Comparison of ENCODE assay signal across 25 cellular contexts in genomic region chr5:73751254-73751914, GRCh38.
DNase-seq lines count a peak whose midpoint lies in the region; ATAC-seq and TF ChIP-seq lines count a peak whose summit lies in the region.
"Had no signal": no experiment of that assay in that cellular context is flagged by ENCODE, and none has a peak within 500 bp of the region (broad histone marks: within the 10 kb centered on the region; RNA-seq: fewer than 3 reads in every experiment).

No MANE protein-coding gene starts in this region.

- POLR2A ChIA-PET in T-cell (lab: Charles Lee) = interaction anchor here in 1 of 2 donors (0.6 kb wide), 1 partner anchor 187 kb away, joined by 3 read pairs; no protein-coding TSS in a partner anchor

- H3K4me3 ChIP-seq in GM12865 (ENCODE audit: low read depth, low read length) (peak overlapping the region; percentile 59), heart right ventricle (no peak overlapping the region)
- H3K4me3 ChIP-seq: coronary artery, PC-9, right atrium auricular region had no signal

- H3K27me3 Mint-ChIP-seq in central memory CD8-positive, alpha-beta T cell = peaks cover 17% of the 10 kb centered on the region
- H3K27me3 Mint-ChIP-seq in T-cell = peaks cover 16 to 34% of the 10 kb centered on the region in 2 donors
- H3K27me3 Mint-ChIP-seq: brain had no signal

- ATAC-seq in GM19452 (IDR thresholded peaks at IDR 0.05; ENCODE audit: unreplicated experiment) (peak; percentile 77), HG03442 (IDR thresholded peaks at IDR 0.05; ENCODE audit: unreplicated experiment) (peak; percentile 46), heart right ventricle (no peak), T-cell (replicated peaks in 1 of 4) (no peak), GM19467 (IDR thresholded peaks at IDR 0.05; ENCODE audit: unreplicated experiment) (no peak)
- ATAC-seq in central memory CD8-positive, alpha-beta T cell (replicated peaks; ENCODE audit: extremely low read depth, poor library complexity, severe bottlenecking) = no peak
- ATAC-seq: HCT116, left ventricle myocardium superior, WTC11 had no signal

- peak overlapping the region; percentile 74 for H3K27ac Mint-ChIP-seq in central memory CD8-positive, alpha-beta T cell (ENCODE audit: low read depth)
- no peak overlapping the region for H3K27ac Mint-ChIP-seq in T-cell
- H3K27ac Mint-ChIP-seq: activated naive CD8-positive, alpha-beta T cell treated with anti-CD3 and anti-CD28 coated beads for 36 hours; activated T-helper 1 cell treated with anti-CD3 and anti-CD28 coated beads, Interleukin-12 subunit alpha, Interleukin-12 subunit beta, Interleukin-2, Interleukin-4 antibody, amounts not matched to agents 30 ng/mL and 10 ng/mL and 1 ng/mL, durations not matched to agents 14 hours and 24 hours and 36 hours; brain; T-helper 1 cell treated with Interleukin-12 subunit alpha and Interleukin-12 subunit beta and Interleukin-4 antibody, amounts not matched to agents 30 μg/mL and 1 μg/mL, for 36 hours; WTC11 had no signal

- no peaks in the 10 kb centered on the region for H3K9me3 Mint-ChIP-seq in central memory CD8-positive, alpha-beta T cell
- H3K9me3 Mint-ChIP-seq in T-cell = no peaks in the 10 kb centered on the region
- H3K9me3 Mint-ChIP-seq: activated T-helper 1 cell treated with anti-CD3 and anti-CD28 coated beads, Interleukin-12 subunit alpha, Interleukin-12 subunit beta, Interleukin-2, Interleukin-4 antibody, amounts not matched to agents 30 ng/mL and 10 ng/mL and 1 ng/mL, durations not matched to agents 14 hours and 24 hours and 36 hours; T-helper 1 cell treated with Interleukin-12 subunit alpha and Interleukin-12 subunit beta and Interleukin-4 antibody, amounts not matched to agents 30 μg/mL and 1 μg/mL, for 36 hours; WTC11 had no signal

- WGBS in heart right ventricle, 2 donors = 86 to 90% methylated on average over 7 of the region's 7 CpGs

- H3K36me3 ChIP-seq in heart right ventricle = no peaks in the 10 kb centered on the region
- H3K36me3 ChIP-seq: right atrium auricular region had no signal

- H3K27ac ChIP-seq in heart right ventricle = no peak overlapping the region
- H3K27ac ChIP-seq: coronary artery, PC-9, right atrium auricular region had no signal

- no peaks in the 10 kb centered on the region for H3K27me3 ChIP-seq in heart right ventricle
- H3K27me3 ChIP-seq: right atrium auricular region had no signal

- no peak for TF ChIP-seq CTCF in GM12865 (IDR thresholded peaks at IDR 0.05; ENCODE audit: insufficient read depth, low read depth, low read length, missing control alignments)
- no peak for TF ChIP-seq CTCF in heart right ventricle (IDR thresholded peaks at IDR 0.05)

- peaks cover 0 to 10% (median 0%) of the 10 kb centered on the region in 11 donors for H3K9me3 ChIP-seq in heart right ventricle

- intact Hi-C loops in heart right ventricle (cut with DNase I) = loop anchor here in 1 of 10 donors (5.0 kb wide), 1 partner anchor 36 kb away; no protein-coding TSS in a partner anchor

- peaks cover 0 to 29% (median 18%) of the 10 kb centered on the region in 9 donors for H3K4me1 ChIP-seq in heart right ventricle

- CTCF ChIA-PET in T-cell (lab: Charles Lee) = no interaction called here

- peaks cover 8% of the 10 kb centered on the region for H3K4me1 Mint-ChIP-seq in central memory CD8-positive, alpha-beta T cell
- peaks cover 2 to 6% (median 4%) of the 10 kb centered on the region in 3 donors for H3K4me1 Mint-ChIP-seq in T-cell
- H3K4me1 Mint-ChIP-seq: activated naive CD8-positive, alpha-beta T cell treated with anti-CD3 and anti-CD28 coated beads for 36 hours had no signal

- DNase-seq in GM12865 (ENCODE audit: low read depth) = peak; percentile 59
- DNase-seq in central memory CD8-positive, alpha-beta T cell (ENCODE audit: low spot score in 2 of 2) = no peak
- DNase-seq in heart right ventricle = no peak
- DNase-seq in T-cell = no peak
- no peak for DNase-seq in activated CD4-positive, alpha-beta T cell treated with anti-CD3 and anti-CD28 coated beads for 48 hours
- DNase-seq: activated naive CD8-positive, alpha-beta T cell treated with anti-CD3 and anti-CD28 coated beads for 36 hours; DMS153; GF-D8; glutamatergic neuron; left ventricle myocardium superior; NCI-H1417 treated with DMSO at 0.1 percent for 48 hours; NCI-H748 treated with DMSO at 0.1 percent for 48 hours; PC-9; SIG-M5; stimulated activated CD4-positive, alpha-beta T cell treated with anti-CD3 and anti-CD28 coated beads, Interleukin-12 subunit alpha, Interleukin-12 subunit beta, amount 100 ng/mL, for 4 hours had no signal

- no peaks in the 10 kb centered on the region for H3K36me3 Mint-ChIP-seq in central memory CD8-positive, alpha-beta T cell (ENCODE audit: insufficient read depth)
- no peaks in the 10 kb centered on the region for H3K36me3 Mint-ChIP-seq in T-cell
- H3K36me3 Mint-ChIP-seq: activated naive CD8-positive, alpha-beta T cell treated with anti-CD3 and anti-CD28 coated beads for 36 hours; brain; WTC11 had no signal

- peak overlapping the region; percentile 39 for H3K4me3 Mint-ChIP-seq in central memory CD8-positive, alpha-beta T cell
- H3K4me3 Mint-ChIP-seq in T-cell = no peak overlapping the region
- H3K4me3 Mint-ChIP-seq: activated naive CD8-positive, alpha-beta T cell treated with anti-CD3 and anti-CD28 coated beads for 36 hours; activated T-helper 1 cell treated with anti-CD3 and anti-CD28 coated beads, Interleukin-12 subunit alpha, Interleukin-12 subunit beta, Interleukin-2, Interleukin-4 antibody, amounts not matched to agents 30 ng/mL and 10 ng/mL and 1 ng/mL, durations not matched to agents 14 hours and 24 hours and 36 hours; brain; T-helper 1 cell treated with Interleukin-12 subunit alpha and Interleukin-12 subunit beta and Interleukin-4 antibody, amounts not matched to agents 30 μg/mL and 1 μg/mL, for 36 hours; WTC11 had no signal

Comparison
In these comparisons a context has a peak if more than half of its experiments do, and no peak if none do; other contexts are left out.
1. ATAC-seq: peak in GM19452 (single experiment) and HG03442 (single experiment); none in central memory CD8-positive, alpha-beta T cell (single experiment), heart right ventricle (0 of 8), T-cell (0 of 4) and GM19467 (single experiment).